Comparison of ENCODE assay signal across 24 cellular contexts in genomic region chr7:121376982-121377381, GRCh38. TPM values are rescaled to one million over a fixed set of nuclear protein-coding genes. Genes with fewer than 3 reads are reported as not detected.
A peak's percentile ranks its signal among the peaks of the same experiment; 100 is the strongest.
DNase-seq lines count a peak whose midpoint lies in the region; ATAC-seq, FAIRE-seq and TF ChIP-seq lines count a peak whose summit lies in the region.
"Had no signal": no experiment of that assay in that cellular context is flagged by ENCODE, and none has a peak within 500 bp of the region (broad histone marks: within the 10 kb centered on the region; RNA-seq: fewer than 3 reads in every experiment).

No MANE protein-coding gene starts in this region.

- no peak overlapping the region for H3K9ac ChIP-seq in SU-DHL-6 (ENCODE audit: low read length)

- H3K4me1 ChIP-seq in DOHH2 (ENCODE audit: control insufficient read depth, low read length) (peaks cover 95% of the 10 kb centered on the region), spleen (peaks cover 8 to 85% (median 34%) of the 10 kb centered on the region in 6 donors)
- H3K4me1 ChIP-seq: A549 had no signal

- intact Hi-C loops in spleen (cut with DNase I; ENCODE audit: low total_unique reads) = no loop called here

- H3K79me2 ChIP-seq in DOHH2 (ENCODE audit: control insufficient read depth, low read length) (peaks cover 49% of the 10 kb centered on the region), SU-DHL-6 (ENCODE audit: insufficient read depth, low read length) (0 out of 2 replicates have a peak, but pooled peaks cover 4% of the 10 kb centered on the region)

- H3F3A ChIP-seq in DOHH2 (ENCODE audit: control insufficient read depth, insufficient read depth) (peaks cover 32% of the 10 kb centered on the region), SU-DHL-6 (ENCODE audit: insufficient read depth) (peaks cover 43% of the 10 kb centered on the region)

- no peak for TF ChIP-seq POLR2A in spleen (IDR thresholded peaks at IDR 0.05)

- no peaks in the 10 kb centered on the region for H3K27me3 Mint-ChIP-seq in osteocyte (ENCODE audit: unreplicated experiment)

- ATAC-seq in GM21717 (IDR thresholded peaks at IDR 0.05; ENCODE audit: unreplicated experiment) = no peak
- ATAC-seq: A549; CD8-positive, alpha-beta T cell; Panc1 had no signal

- H3K4me2 ChIP-seq in DOHH2 (ENCODE audit: low read length) (peak overlapping the region; percentile 38), SU-DHL-6 (ENCODE audit: low read depth, low read length, poor library complexity, severe bottlenecking) (peak overlapping the region; percentile 32)
- H3K4me2 ChIP-seq: A549 had no signal

- H3K4me3 ChIP-seq in DOHH2 (ENCODE audit: low read length) (peak overlapping the region; percentile 7), SU-DHL-6 (ENCODE audit: insufficient read depth, low read length, poor library complexity, severe bottlenecking) (peak overlapping the region; percentile 9), spleen (no peak overlapping the region)
- H3K4me3 ChIP-seq: A549, MG63 had no signal

- H3K4me3 Mint-ChIP-seq in osteocyte (ENCODE audit: unreplicated experiment) = no peak overlapping the region
- H3K4me3 Mint-ChIP-seq: CD8-positive, alpha-beta T cell had no signal

- peaks cover 20% of the 10 kb centered on the region for H3K4me1 Mint-ChIP-seq in osteocyte (ENCODE audit: unreplicated experiment)

- DNase-seq in GM18507 (ENCODE audit: extremely low spot score, insufficient read length, low read depth) (no peak), spleen (no peak), osteocyte (ENCODE audit: extremely low spot score, unreplicated experiment) (no peak), D341Med (ENCODE audit: low spot score) (no peak)
- DNase-seq: AML-193; CD8-positive, alpha-beta T cell; DMS79 treated with DMSO at 0.1 percent for 48 hours; IMR-90; KG1; MG63; NCI-H2029; NCI-H446; NCI-H524 treated with DMSO at 0.1 percent for 48 hours; NCI-H82; NK-92 treated with Interleukin-12 subunit alpha and Interleukin-12 subunit beta, amount 100 ng/mL, for 24 hours; SHP77 treated with DMSO at 0.1 percent for 48 hours had no signal

- 76 to 87% (median 80%) methylated on average over 2 of the region's 2 CpGs for WGBS in spleen, 5 donors

- TF ChIP-seq CTCF in DOHH2 (IDR thresholded peaks at IDR 0.05; ENCODE audit: low read depth, low read length, poor library complexity, severe bottlenecking) (no peak), SU-DHL-6 (IDR thresholded peaks at IDR 0.05; ENCODE audit: insufficient read depth, low read length, poor library complexity, severe bottlenecking) (no peak), spleen (IDR thresholded peaks at IDR 0.05 in 8 of 11, conservative IDR thresholded peaks at IDR 0.05 in 3 of 11) (peak in 3 of 11 experiments; percentile 11 to 16 (median 14)), osteocyte (IDR thresholded peaks at IDR 0.05) (no peak)

- H4K20me1 ChIP-seq in DOHH2 (ENCODE audit: control insufficient read depth, insufficient read depth, low read depth, low read length) = no peaks in the 10 kb centered on the region
- H4K20me1 ChIP-seq in SU-DHL-6 (ENCODE audit: low read depth, low read length) = no peaks in the 10 kb centered on the region

- no peaks in the 10 kb centered on the region for H3K9me2 ChIP-seq in DOHH2 (replicated peaks; ENCODE audit: control insufficient read depth, low read length)
- H3K9me2 ChIP-seq in SU-DHL-6 (replicated peaks; ENCODE audit: insufficient read depth, low read length) = no peaks in the 10 kb centered on the region

- H3K27ac ChIP-seq in DOHH2 (ENCODE audit: low read depth, low read length) (peak overlapping the region; percentile 95), SU-DHL-6 (ENCODE audit: low read depth, low read length) (peak overlapping the region; percentile 83), spleen (peak overlapping the region in 5 of 8 donors; percentile 11 to 61 (median 25))
- H3K27ac ChIP-seq: A549, C4-2B had no signal

- H3K9me3 ChIP-seq in DOHH2 (ENCODE audit: control insufficient read depth, insufficient read depth, low read length) (peaks cover 3% of the 10 kb centered on the region; the same call in 1 of the 2 replicates), SU-DHL-6 (ENCODE audit: insufficient read depth, low read length) (peaks cover 6% of the 10 kb centered on the region; the same call in 1 of the 2 replicates), spleen (no peaks in the 10 kb centered on the region)
- H3K9me3 ChIP-seq: A549, MG63 had no signal

- no peaks in the 10 kb centered on the region for H3K27me3 ChIP-seq in DOHH2 (ENCODE audit: control insufficient read depth, low read length)
- H3K27me3 ChIP-seq in SU-DHL-6 (ENCODE audit: low read length) = no peaks in the 10 kb centered on the region
- no peaks in the 10 kb centered on the region for H3K27me3 ChIP-seq in spleen (replicated peaks in 1 of 7)
- H3K27me3 ChIP-seq: MG63 had no signal

- no peak overlapping the region for H2AFZ ChIP-seq in SU-DHL-6 (ENCODE audit: low read depth, low read length, severe bottlenecking)

- H3K36me3 ChIP-seq in DOHH2 (ENCODE audit: control insufficient read depth, low read length) (peaks cover 82% of the 10 kb centered on the region), SU-DHL-6 (ENCODE audit: low read length) (peaks cover 34% of the 10 kb centered on the region), spleen (peaks cover 0 to 56% (median 23%) of the 10 kb centered on the region in 6 donors)

- H3K36me3 Mint-ChIP-seq in osteocyte (ENCODE audit: unreplicated experiment) = peaks cover 28% of the 10 kb centered on the region

- no peak overlapping the region for H3K27ac Mint-ChIP-seq in osteocyte (ENCODE audit: unreplicated experiment)
- H3K27ac Mint-ChIP-seq: CD8-positive, alpha-beta T cell had no signal

- no peaks in the 10 kb centered on the region for H3K9me3 Mint-ChIP-seq in osteocyte (ENCODE audit: unreplicated experiment)
- H3K9me3 Mint-ChIP-seq: CD8-positive, alpha-beta T cell had no signal

- peak; percentile 57 for FAIRE-seq in GM18507 (lab: Jason Lieb, UNC)
- FAIRE-seq: A549, H1 had no signal

RNA-seq across cellular contexts. Expression of gene FAM3C, which starts 19.1 kb away (rescaled TPM):
- total RNA-seq in spleen (10 to 100 TPM; 45.8 to 69.2 (median 56.3) TPM), osteocyte (37.4 and 42.0 TPM in 2 replicates)
- polyA plus RNA-seq in spleen = 10 to 100 TPM; 35.4 to 45.4 (median 36.7) TPM

RNA-seq across cellular contexts. Expression of gene WNT16, which starts 48.2 kb away (rescaled TPM):
- total RNA-seq in spleen (1 to 10 TPM in 3 of 7 donors, under 1 TPM in 4; 0.39 to 3.2 (median 0.95) TPM), osteocyte (0.26 and 0.81 TPM in 2 replicates)
- 1 to 10 TPM in 1 of 3 donors, under 1 TPM in 2; 0.33 to 1.4 (median 0.96) TPM for polyA plus RNA-seq in spleen
- total RNA-seq: CD8-positive, alpha-beta T cell; T-helper 1 cell treated with Interleukin-12 subunit alpha and Interleukin-12 subunit beta and Interleukin-4 antibody, amounts not matched to agents 30 ng/mL and 1 ng/mL, for 36 hours had no signal
- polyA plus RNA-seq: A549 had no signal

Comparison
In these comparisons a context has a peak if more than half of its experiments do, and no peak if none do; other contexts are left out.
1. H3K27ac ChIP-seq: peak in every context shown above with its lines; median percentile 95 in DOHH2; 83 in SU-DHL-6; 25 in spleen.
2. H3K4me3 ChIP-seq: peak in DOHH2 (single experiment) and SU-DHL-6 (single experiment); none in spleen (0 of 8).